10 cellular contexts compared by ENCODE assay signal in the genomic region with DNA sequence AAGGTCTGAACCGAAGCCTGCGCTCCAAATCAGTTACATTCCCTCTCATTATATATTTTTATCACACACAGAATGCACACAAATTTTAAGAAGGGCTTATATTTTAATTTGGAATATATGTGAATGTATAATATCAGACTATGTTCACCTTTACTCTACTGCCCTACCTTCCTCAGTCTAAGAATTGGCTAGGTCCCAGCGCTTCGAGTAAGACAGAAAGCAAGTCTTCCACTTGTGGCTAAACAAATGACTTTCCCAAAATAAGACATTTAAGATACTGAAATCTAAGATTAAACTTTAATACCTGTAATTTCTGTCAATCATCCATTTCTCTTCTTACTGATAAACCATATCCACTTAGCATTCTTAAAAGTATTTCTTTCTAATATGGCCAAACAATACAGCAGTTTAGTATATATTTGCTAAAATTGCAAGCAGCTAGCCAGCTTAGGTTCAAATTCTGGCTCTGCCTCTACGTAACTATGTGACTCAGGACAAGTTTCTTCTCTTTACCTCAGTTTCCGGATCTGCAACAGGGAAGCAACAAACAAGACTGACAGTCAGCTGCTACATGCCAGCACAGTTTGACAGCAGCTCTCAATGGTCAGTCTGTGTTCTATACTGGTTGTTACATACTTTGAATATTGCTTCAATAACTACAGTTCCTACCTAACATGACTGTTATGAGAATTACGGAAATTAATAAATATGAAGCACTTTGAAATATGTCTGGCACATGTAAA. TPM values are rescaled to one million over a fixed set of nuclear protein-coding genes. Genes with fewer than 3 reads are reported as not detected.
A peak's percentile ranks its signal among the peaks of the same experiment; 100 is the strongest.
DNase-seq lines count a peak whose midpoint lies in the region; ATAC-seq and TF ChIP-seq lines count a peak whose summit lies in the region.
"Had no signal": no experiment of that assay in that cellular context is flagged by ENCODE, and none has a peak within 500 bp of the region (broad histone marks: within the 10 kb centered on the region; RNA-seq: fewer than 3 reads in every experiment).

No MANE protein-coding gene starts in this region.

- H3K9me3 ChIP-seq in BLaER1 treated with 17β-estradiol and CSF1 and Interleukin-3, amounts not matched to agents 10 nM and 100 nM (replicated peaks in 1 of 11) = no peaks in the 10 kb centered on the region
- H3K9me3 ChIP-seq in HUES64 (ENCODE audit: insufficient read depth, low read depth, low read length) = no peaks in the 10 kb centered on the region
- H3K9me3 ChIP-seq: heart right ventricle had no signal

- peak overlapping the region in 9 of 10 experiments; percentile 93 to 98 (median 96); a peak in 11 of 20 replicates for H3K4me3 ChIP-seq in BLaER1 treated with 17β-estradiol and CSF1 and Interleukin-3, amounts not matched to agents 10 nM and 100 nM
- peak overlapping the region; percentile 84; the same call in 1 of the 2 replicates for H3K4me3 ChIP-seq in HUES64 (ENCODE audit: low read length)

- H3K27ac ChIP-seq in BLaER1 treated with 17β-estradiol and CSF1 and Interleukin-3, amounts not matched to agents 10 nM and 100 nM = no peak overlapping the region
- H3K27ac ChIP-seq in HUES64 (ENCODE audit: low read depth, low read length) = no peak overlapping the region

- peak overlapping the region; percentile 78 to 94 (median 84) for H3K4me2 ChIP-seq in BLaER1 treated with 17β-estradiol and CSF1 and Interleukin-3, amounts not matched to agents 10 nM and 100 nM

- H3K27me3 Mint-ChIP-seq in activated naive CD8-positive, alpha-beta T cell treated with anti-CD3 and anti-CD28 coated beads for 36 hours = no peaks in the 10 kb centered on the region
- no peaks in the 10 kb centered on the region for H3K27me3 Mint-ChIP-seq in mesothelial cell of epicardium (ENCODE audit: low read depth)

- no peak for DNase-seq in activated naive CD8-positive, alpha-beta T cell treated with anti-CD3 and anti-CD28 coated beads for 36 hours
- DNase-seq in mesothelial cell of epicardium (ENCODE audit: low spot score in 2 of 2, unreplicated experiment in 2 of 2) = no peak
- no peak for DNase-seq in SKM-1 treated with dmso at 0.1 percent for 144 hours (lab: John Stamatoyannopoulos, UW; ENCODE audit: unreplicated experiment)
- no peak for DNase-seq in HuH-7 (ENCODE audit: low spot score)
- DNase-seq: heart right ventricle, NCI-H146 had no signal

- peaks cover 16 to 46% (median 27%) of the 10 kb centered on the region in 11 experiments; a peak in 19 of 22 replicates for H4K20me1 ChIP-seq in BLaER1 treated with 17β-estradiol and CSF1 and Interleukin-3, amounts not matched to agents 10 nM and 100 nM

- ATAC-seq in GM19328 (IDR thresholded peaks at IDR 0.05; ENCODE audit: unreplicated experiment) (no peak), HG03469 (IDR thresholded peaks at IDR 0.05; ENCODE audit: unreplicated experiment) (no peak)
- ATAC-seq: heart right ventricle had no signal

- H3K4me1 Mint-ChIP-seq in activated naive CD8-positive, alpha-beta T cell treated with anti-CD3 and anti-CD28 coated beads for 36 hours = peaks cover 42% of the 10 kb centered on the region
- peaks cover 37% of the 10 kb centered on the region for H3K4me1 Mint-ChIP-seq in mesothelial cell of epicardium

- peaks cover 10 to 45% (median 31%) of the 10 kb centered on the region in 11 experiments for H3K36me3 ChIP-seq in BLaER1 treated with 17β-estradiol and CSF1 and Interleukin-3, amounts not matched to agents 10 nM and 100 nM
- peaks cover 39% of the 10 kb centered on the region for H3K36me3 ChIP-seq in HUES64 (ENCODE audit: insufficient read depth, low read length)

- 92% methylated on average over 6 of the region's 7 CpGs for WGBS in HUES64

- no peak for TF ChIP-seq CTCF in mesothelial cell of epicardium (IDR thresholded peaks at IDR 0.05; ENCODE audit: unreplicated experiment)

- H3K27me3 ChIP-seq in BLaER1 treated with 17β-estradiol and CSF1 and Interleukin-3, amounts not matched to agents 10 nM and 100 nM = no peaks in the 10 kb centered on the region
- no peaks in the 10 kb centered on the region for H3K27me3 ChIP-seq in HUES64 (ENCODE audit: insufficient read depth, low read length)
- H3K27me3 ChIP-seq: heart right ventricle had no signal

- H3K4me1 ChIP-seq in BLaER1 treated with 17β-estradiol and CSF1 and Interleukin-3, amounts not matched to agents 10 nM and 100 nM = peaks cover 20 to 43% (median 37%) of the 10 kb centered on the region in 10 experiments
- peaks cover 18% of the 10 kb centered on the region for H3K4me1 ChIP-seq in HUES64 (ENCODE audit: insufficient read depth, low read length)

- peaks cover 38% of the 10 kb centered on the region for H3K36me3 Mint-ChIP-seq in activated naive CD8-positive, alpha-beta T cell treated with anti-CD3 and anti-CD28 coated beads for 36 hours
- H3K36me3 Mint-ChIP-seq in mesothelial cell of epicardium = peaks cover 9% of the 10 kb centered on the region

- peak overlapping the region; percentile 97 for H3K4me3 Mint-ChIP-seq in activated naive CD8-positive, alpha-beta T cell treated with anti-CD3 and anti-CD28 coated beads for 36 hours
- H3K4me3 Mint-ChIP-seq in mesothelial cell of epicardium = peak overlapping the region; percentile 95

- no peaks in the 10 kb centered on the region for H3K9me3 Mint-ChIP-seq in activated naive CD8-positive, alpha-beta T cell treated with anti-CD3 and anti-CD28 coated beads for 36 hours
- no peaks in the 10 kb centered on the region for H3K9me3 Mint-ChIP-seq in mesothelial cell of epicardium

- H3K9ac ChIP-seq in BLaER1 treated with 17β-estradiol and CSF1 and Interleukin-3, amounts not matched to agents 10 nM and 100 nM = peak overlapping the region in 10 of 11 experiments; percentile 11 to 99 (median 96); a peak in 12 of 22 replicates
- no peak overlapping the region for H3K9ac ChIP-seq in HUES64 (ENCODE audit: low read depth, low read length)

- H3K27ac Mint-ChIP-seq in activated naive CD8-positive, alpha-beta T cell treated with anti-CD3 and anti-CD28 coated beads for 36 hours = peak overlapping the region; percentile 72
- no peak overlapping the region for H3K27ac Mint-ChIP-seq in mesothelial cell of epicardium

RNA-seq across cellular contexts. Expression of gene INTS13, which starts 2.0 kb away (rescaled TPM):
- 39.7 TPM for polyA plus RNA-seq in HUES64 (2013, experiment 1 of 2)
- polyA plus RNA-seq in HUES64 (2013, experiment 2 of 2) = 41.3 TPM
- total RNA-seq in activated naive CD8-positive, alpha-beta T cell treated with anti-CD3 and anti-CD28 coated beads for 36 hours = 10 to 100 TPM; 82.7 to 86.9 TPM
- total RNA-seq in mesothelial cell of epicardium = 23.3 to 26.1 TPM (median 25.5 TPM) in 3 replicates

RNA-seq across cellular contexts. Expression of gene FGFR1OP2, which starts 2.5 kb away (rescaled TPM):
- 23.2 TPM for polyA plus RNA-seq in HUES64 (2013, experiment 1 of 2)
- polyA plus RNA-seq in HUES64 (2013, experiment 2 of 2) = 26.6 TPM
- 10 to 100 TPM; 49.8 to 53.5 TPM for total RNA-seq in activated naive CD8-positive, alpha-beta T cell treated with anti-CD3 and anti-CD28 coated beads for 36 hours
- total RNA-seq in mesothelial cell of epicardium = 52.6 to 56.9 TPM (median 53.8 TPM) in 3 replicates
